ENCODE assay signal across 12 cellular contexts in genomic region chr19:49643466-49643865, GRCh38. TPM values are rescaled to one million over a fixed set of nuclear protein-coding genes. Genes with fewer than 3 reads are reported as not detected.
A peak's percentile ranks its signal among the peaks of the same experiment; 100 is the strongest.
DNase-seq lines count a peak whose midpoint lies in the region; ATAC-seq and TF ChIP-seq lines count a peak whose summit lies in the region.
"Had no signal": no experiment of that assay in that cellular context is flagged by ENCODE, and none has a peak within 500 bp of the region (broad histone marks: within the 10 kb centered on the region; RNA-seq: fewer than 3 reads in every experiment).

No MANE protein-coding gene starts in this region.

- H3K4me1 ChIP-seq in vagina: peaks cover 54% of the 10 kb centered on the region

- H3K36me3 Mint-ChIP-seq in activated naive CD4-positive, alpha-beta T cell treated with anti-CD3 and anti-CD28 coated beads for 36 hours (ENCODE audit: low read depth): peaks cover 14% of the 10 kb centered on the region

- H3K4me3 ChIP-seq in epithelial cell of esophagus (ENCODE audit: low read length): peak overlapping the region; percentile 7
- H3K4me3 ChIP-seq in skeletal muscle cell (ENCODE audit: low read depth, low read length): peak overlapping the region; percentile 99
- no peak overlapping the region for H3K4me3 ChIP-seq in vagina
- H3K4me3 ChIP-seq: mucosa of descending colon had no signal

- peak; percentile 52 for DNase-seq in activated naive CD4-positive, alpha-beta T cell treated with anti-CD3 and anti-CD28 coated beads for 36 hours
- DNase-seq in activated naive CD4-positive, alpha-beta T cell (lab: John Stamatoyannopoulos, UW): no peak
- peak; percentile 66 for DNase-seq in RKO (ENCODE audit: low spot score)
- DNase-seq in epithelial cell of esophagus (ENCODE audit: low read depth): no peak
- no peak for DNase-seq in skeletal muscle cell (ENCODE audit: low read depth)
- no peak for DNase-seq in 8988T
- no peak for DNase-seq in vagina (ENCODE audit: extremely low spot score in 2 of 2)
- DNase-seq: activated CD4-positive, CD25-positive, alpha-beta regulatory T cell; effector memory CD4-positive, alpha-beta T cell; NCI-H446 treated with DMSO at 0.1 percent for 48 hours had no signal

- H3K27ac ChIP-seq in vagina: no peak overlapping the region

- H3K36me3 ChIP-seq in vagina: peaks cover 0 to 16% of the 10 kb centered on the region in 2 donors

- no peaks in the 10 kb centered on the region for H3K9me3 Mint-ChIP-seq in activated naive CD4-positive, alpha-beta T cell treated with anti-CD3 and anti-CD28 coated beads for 36 hours

- H3K4me1 Mint-ChIP-seq in activated naive CD4-positive, alpha-beta T cell treated with anti-CD3 and anti-CD28 coated beads for 36 hours (ENCODE audit: low read depth): peaks cover 40% of the 10 kb centered on the region

- ATAC-seq in GM21526 (IDR thresholded peaks at IDR 0.05; ENCODE audit: low FRiP score, unreplicated experiment): no peak
- ATAC-seq: mucosa of descending colon had no signal

- TF ChIP-seq CTCF in epithelial cell of esophagus (IDR thresholded peaks at IDR 0.05; ENCODE audit: insufficient read depth, low read depth, low read length, missing control alignments): no peak
- no peak for TF ChIP-seq CTCF in vagina (IDR thresholded peaks at IDR 0.05)

- no peaks in the 10 kb centered on the region for H3K27me3 ChIP-seq in vagina

- intact Hi-C loops in activated naive CD4-positive, alpha-beta T cell treated with anti-CD3 and anti-CD28 coated beads for 36 hours (cut with micrococcal nuclease): no loop called here
- intact Hi-C loops in vagina (cut with DNase I): no loop called here

- H3K27me3 Mint-ChIP-seq in activated naive CD4-positive, alpha-beta T cell treated with anti-CD3 and anti-CD28 coated beads for 36 hours (ENCODE audit: low read depth): no peaks in the 10 kb centered on the region

- TF ChIP-seq POLR2A in vagina (IDR thresholded peaks at IDR 0.05): no peak

- no peaks in the 10 kb centered on the region for H3K9me3 ChIP-seq in vagina
- H3K9me3 ChIP-seq: mucosa of descending colon had no signal

- CTCF ChIA-PET in activated naive CD4-positive, alpha-beta T cell treated with anti-CD3 and anti-CD28 coated beads for 36 hours (lab: Charles Lee): interaction anchor here (1.3 to 1.4 kb wide), 3 partner anchors 21 to 50 kb away, joined by 3 to 7 read pairs (median 6); no protein-coding TSS in a partner anchor

- H3K27ac Mint-ChIP-seq in activated naive CD4-positive, alpha-beta T cell treated with anti-CD3 and anti-CD28 coated beads for 36 hours: peak overlapping the region; percentile 32

- peak overlapping the region; percentile 99 for H3K4me3 Mint-ChIP-seq in activated naive CD4-positive, alpha-beta T cell treated with anti-CD3 and anti-CD28 coated beads for 36 hours

RNA-seq across cellular contexts. Expression of gene SCAF1, which starts 1.5 kb away (rescaled TPM):
- 10 to 100 TPM; 39.9 to 41.9 TPM for total RNA-seq in activated naive CD4-positive, alpha-beta T cell treated with anti-CD3 and anti-CD28 coated beads for 36 hours
- total RNA-seq in vagina: 20.4 TPM

RNA-seq across cellular contexts. Expression of gene RRAS, which starts 3.5 kb away (rescaled TPM):
- 1 to 10 TPM; 7.2 to 7.8 TPM for total RNA-seq in activated naive CD4-positive, alpha-beta T cell treated with anti-CD3 and anti-CD28 coated beads for 36 hours
- 112 TPM for total RNA-seq in vagina

RNA-seq across cellular contexts. Expression of gene IRF3, which starts 22.2 kb away (rescaled TPM):
- 10 to 100 TPM; 85.2 to 97.8 TPM for total RNA-seq in activated naive CD4-positive, alpha-beta T cell treated with anti-CD3 and anti-CD28 coated beads for 36 hours
- 59.4 TPM for total RNA-seq in vagina

RNA-seq across cellular contexts. Expression of gene BCL2L12, which starts 22.3 kb away (rescaled TPM):
- total RNA-seq in activated naive CD4-positive, alpha-beta T cell treated with anti-CD3 and anti-CD28 coated beads for 36 hours: 10 to 100 TPM; 70.5 to 75.6 TPM
- 14.7 TPM for total RNA-seq in vagina

RNA-seq across cellular contexts. Expression of gene PRMT1, which starts 33.6 kb away (rescaled TPM):
- total RNA-seq in activated naive CD4-positive, alpha-beta T cell treated with anti-CD3 and anti-CD28 coated beads for 36 hours: 100 to 1,000 TPM; 380 to 394 TPM
- 156 TPM for total RNA-seq in vagina

Comparison
In these comparisons a context has a peak if more than half of its experiments do, and no peak if none do; other contexts are left out.
1. DNase-seq: peak in activated naive CD4-positive, alpha-beta T cell treated with anti-CD3 and anti-CD28 coated beads for 36 hours (single experiment) and RKO (single experiment); none in activated naive CD4-positive, alpha-beta T cell (0 of 4), epithelial cell of esophagus (single experiment), skeletal muscle cell (single experiment), 8988T (single experiment) and vagina (0 of 2).
2. H3K4me3 ChIP-seq: peak in epithelial cell of esophagus (single experiment) and skeletal muscle cell (single experiment); none in vagina (0 of 2).
3. RNA of gene RRAS, which starts 3.5 kb away (total RNA-seq): 112 TPM in vagina (single experiment); 7.2 to 7.8 TPM in activated naive CD4-positive, alpha-beta T cell treated with anti-CD3 and anti-CD28 coated beads for 36 hours; every median in the first group is over 10 times any median in the second.